In genomic region chr18:43380098-43380672, GRCh38 we compare ENCODE assay signal across 21 cellular contexts.
"Had no signal": no experiment of that assay in that cellular context is flagged by ENCODE, and none has a peak within 500 bp of the region (broad histone marks: within the 10 kb centered on the region; RNA-seq: fewer than 3 reads in every experiment).

No MANE protein-coding gene starts in this region.

- ATAC-seq: effector memory CD8-positive, alpha-beta T cell; esophagus mucosa; gastrocnemius medialis; heart right ventricle; left lung; left ventricle myocardium superior; mucosa of descending colon had no signal

- DNase-seq: colonic mucosa; cortex of kidney; effector CD8-positive, alpha-beta T cell; effector memory CD8-positive, alpha-beta T cell; endodermal cell; erythroblast; esophagus squamous epithelium; foreskin fibroblast; foreskin melanocyte; gastrocnemius medialis; glutamatergic neuron; head of caudate nucleus; heart right ventricle; hippocampal formation; left cardiac atrium; left lung; left ventricle myocardium superior; lower lobe of right lung; mesenchymal stem cell; mucosa of descending colon had no signal

- H3K4me3 ChIP-seq: colonic mucosa, esophagus squamous epithelium, gastrocnemius medialis, heart right ventricle, left lung, lower lobe of right lung, mucosa of descending colon had no signal
